In the genomic region with DNA sequence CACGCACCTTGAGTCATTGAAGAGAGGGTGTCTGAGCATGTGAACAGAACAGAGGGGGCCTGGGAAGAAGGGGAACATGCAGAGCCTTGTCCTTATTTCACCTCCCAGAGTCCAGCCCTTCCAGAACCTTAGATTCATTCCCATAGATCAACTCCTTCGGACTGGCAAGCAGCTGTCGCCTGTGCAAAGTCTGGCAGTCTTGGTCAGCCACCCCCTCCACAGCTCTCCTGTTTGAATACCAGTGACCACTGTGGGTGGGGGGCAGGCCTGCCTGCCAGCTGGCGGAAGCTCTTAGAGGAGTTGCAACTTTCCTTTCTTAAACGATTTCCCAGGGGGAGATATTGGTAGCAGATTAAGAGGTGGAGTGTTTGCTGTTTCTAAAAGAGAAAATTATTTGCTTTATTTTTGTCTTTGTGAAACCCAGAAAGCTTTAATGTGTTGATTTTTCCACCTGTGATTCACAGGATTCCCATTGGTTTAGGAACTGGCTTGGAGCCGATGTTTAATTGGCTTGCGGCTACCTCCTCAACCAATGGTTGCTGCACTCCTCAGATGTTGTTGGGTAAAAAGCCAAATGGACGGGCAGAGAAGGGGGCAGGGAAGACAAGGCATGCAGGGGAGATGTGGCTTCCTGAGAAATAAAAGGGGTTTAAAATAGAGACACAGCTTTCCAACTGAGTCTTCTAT, we compare ENCODE assay signal across 10 cellular contexts.
DNase-seq lines count a peak whose midpoint lies in the region; TF ChIP-seq lines count a peak whose summit lies in the region.
"Had no signal": no experiment of that assay in that cellular context is flagged by ENCODE, and none has a peak within 500 bp of the region (broad histone marks: within the 10 kb centered on the region; RNA-seq: fewer than 3 reads in every experiment).

No MANE protein-coding gene starts in this region.

- no peaks in the 10 kb centered on the region for H3K36me3 ChIP-seq in adrenal gland (replicated peaks in 1 of 2)

- H3K4me3 ChIP-seq in adrenal gland: no peak overlapping the region

- no peak overlapping the region for H3K4me3 Mint-ChIP-seq in activated CD4-positive, alpha-beta T cell treated with anti-CD3 and anti-CD28 coated beads, Interleukin-2, amount 10 ng/mL, durations not matched to agents 24 days and 14 days
- H3K4me3 Mint-ChIP-seq in activated naive CD8-positive, alpha-beta T cell treated with anti-CD3 and anti-CD28 coated beads for 36 hours: no peak overlapping the region
- H3K4me3 Mint-ChIP-seq in activated T-cell treated with anti-CD3 and anti-CD28 coated beads, Interleukin-2, amount 50 U/mL, for 24 hours: no peak overlapping the region
- H3K4me3 Mint-ChIP-seq: dendritic cell treated with granulocyte-macrophage colony-stimulating factor and Interleukin-4, amounts not matched to agents 40 ng/mL and 50 ng/mL, for 4 days had no signal

- no peaks in the 10 kb centered on the region for H3K9me3 Mint-ChIP-seq in activated CD4-positive, alpha-beta T cell treated with anti-CD3 and anti-CD28 coated beads, Interleukin-2, amount 10 ng/mL, durations not matched to agents 24 days and 14 days
- no peaks in the 10 kb centered on the region for H3K9me3 Mint-ChIP-seq in activated naive CD8-positive, alpha-beta T cell treated with anti-CD3 and anti-CD28 coated beads for 36 hours
- H3K9me3 Mint-ChIP-seq in activated T-cell treated with anti-CD3 and anti-CD28 coated beads, Interleukin-2, amount 50 U/mL, for 24 hours: no peaks in the 10 kb centered on the region
- H3K9me3 Mint-ChIP-seq: dendritic cell treated with granulocyte-macrophage colony-stimulating factor and Interleukin-4, amounts not matched to agents 40 ng/mL and 50 ng/mL, for 4 days had no signal

- no peak overlapping the region for H3K27ac ChIP-seq in adrenal gland
- H3K27ac ChIP-seq: VCaP had no signal

- TF ChIP-seq CTCF in adrenal gland (IDR thresholded peaks at IDR 0.05): no peak

- no peaks in the 10 kb centered on the region for H3K4me1 ChIP-seq in adrenal gland (replicated peaks in 1 of 2)

- no peaks in the 10 kb centered on the region for H3K4me1 Mint-ChIP-seq in activated CD4-positive, alpha-beta T cell treated with anti-CD3 and anti-CD28 coated beads, Interleukin-2, amount 10 ng/mL, durations not matched to agents 24 days and 14 days
- no peaks in the 10 kb centered on the region for H3K4me1 Mint-ChIP-seq in activated naive CD8-positive, alpha-beta T cell treated with anti-CD3 and anti-CD28 coated beads for 36 hours
- no peaks in the 10 kb centered on the region for H3K4me1 Mint-ChIP-seq in activated T-cell treated with anti-CD3 and anti-CD28 coated beads, Interleukin-2, amount 50 U/mL, for 24 hours (ENCODE audit: low read depth)

- H3K9me3 ChIP-seq in adrenal gland (replicated peaks in 1 of 3): no peaks in the 10 kb centered on the region

- 53 to 60% (median 57%) methylated on average over 3 to 8 of the region's 8 CpGs for WGBS in adrenal gland, 4 donors

- intact Hi-C loops in adrenal gland (cut with DNase I): no loop called here
- intact Hi-C loops in activated CD4-positive, alpha-beta T cell treated with anti-CD3 and anti-CD28 coated beads, Interleukin-2, amount 10 ng/mL, durations not matched to agents 24 days and 14 days (cut with micrococcal nuclease): no loop called here

- H3K36me3 Mint-ChIP-seq in activated CD4-positive, alpha-beta T cell treated with anti-CD3 and anti-CD28 coated beads, Interleukin-2, amount 10 ng/mL, durations not matched to agents 24 days and 14 days (ENCODE audit: low read depth): no peaks in the 10 kb centered on the region
- no peaks in the 10 kb centered on the region for H3K36me3 Mint-ChIP-seq in activated naive CD8-positive, alpha-beta T cell treated with anti-CD3 and anti-CD28 coated beads for 36 hours
- no peaks in the 10 kb centered on the region for H3K36me3 Mint-ChIP-seq in activated T-cell treated with anti-CD3 and anti-CD28 coated beads, Interleukin-2, amount 50 U/mL, for 24 hours (ENCODE audit: low read depth)

- TF ChIP-seq EP300 in Ishikawa (IDR thresholded peaks at IDR 0.05; ENCODE audit: borderline replicate concordance): no peak

- no peak for TF ChIP-seq POLR2A in adrenal gland (IDR thresholded peaks at IDR 0.05)

- peaks cover 7% of the 10 kb centered on the region for H3K27me3 Mint-ChIP-seq in activated CD4-positive, alpha-beta T cell treated with anti-CD3 and anti-CD28 coated beads, Interleukin-2, amount 10 ng/mL, durations not matched to agents 24 days and 14 days
- H3K27me3 Mint-ChIP-seq in activated naive CD8-positive, alpha-beta T cell treated with anti-CD3 and anti-CD28 coated beads for 36 hours: peaks cover 4% of the 10 kb centered on the region
- peaks cover 66% of the 10 kb centered on the region for H3K27me3 Mint-ChIP-seq in activated T-cell treated with anti-CD3 and anti-CD28 coated beads, Interleukin-2, amount 50 U/mL, for 24 hours

- H3K27ac Mint-ChIP-seq in activated CD4-positive, alpha-beta T cell treated with anti-CD3 and anti-CD28 coated beads, Interleukin-2, amount 10 ng/mL, durations not matched to agents 24 days and 14 days: no peak overlapping the region
- no peak overlapping the region for H3K27ac Mint-ChIP-seq in activated naive CD8-positive, alpha-beta T cell treated with anti-CD3 and anti-CD28 coated beads for 36 hours
- H3K27ac Mint-ChIP-seq in activated T-cell treated with anti-CD3 and anti-CD28 coated beads, Interleukin-2, amount 50 U/mL, for 24 hours: no peak overlapping the region
- H3K27ac Mint-ChIP-seq: dendritic cell treated with granulocyte-macrophage colony-stimulating factor and Interleukin-4, amounts not matched to agents 40 ng/mL and 50 ng/mL, for 4 days had no signal

- H3K27me3 ChIP-seq in adrenal gland: peaks cover 23% of the 10 kb centered on the region

- no peak for TF ChIP-seq RAD21 in Ishikawa (IDR thresholded peaks at IDR 0.05; ENCODE audit: low read depth)

- peak; percentile 42 for DNase-seq in DMS 273 treated with DMSO at 0.1 percent for 48 hours (lab: John Stamatoyannopoulos, UW)
- peak in 6 of 7 donors; percentile 28 to 62 (median 42) for DNase-seq in adrenal gland
- DNase-seq in lung microvascular endothelial cell (ENCODE audit: low read depth in 2 of 2): peak; percentile 55 to 59
- DNase-seq in activated CD4-positive, alpha-beta T cell treated with anti-CD3 and anti-CD28 coated beads, Interleukin-2, amount 10 ng/mL, durations not matched to agents 24 days and 14 days: no peak
- DNase-seq in activated naive CD8-positive, alpha-beta T cell treated with anti-CD3 and anti-CD28 coated beads for 36 hours: no peak
- DNase-seq in retina: no peak
- no peak for DNase-seq in activated T-cell treated with anti-CD3 and anti-CD28 coated beads, Interleukin-2, amount 50 U/mL, for 24 hours

TF ChIP-seq in Ishikawa, 13 proteins besides CTCF, POLR2A, EP300 and RAD21:
- TF ChIP-seq TCF12 (IDR thresholded peaks at IDR 0.05; ENCODE audit: low read depth) (no peak), CREB1 (IDR thresholded peaks at IDR 0.05; ENCODE audit: low read depth) (0 out of 2 replicates have a peak, but pooled peaks have one; percentile 15)

Comparison
In these comparisons a context has a peak if more than half of its experiments do, and no peak if none do; other contexts are left out.
1. DNase-seq: peak in DMS 273 treated with DMSO at 0.1 percent for 48 hours (single experiment), adrenal gland (6 of 7) and lung microvascular endothelial cell (2 of 2); none in activated CD4-positive, alpha-beta T cell treated with anti-CD3 and anti-CD28 coated beads, Interleukin-2, amount 10 ng/mL, durations not matched to agents 24 days and 14 days (single experiment), activated naive CD8-positive, alpha-beta T cell treated with anti-CD3 and anti-CD28 coated beads for 36 hours (single experiment), retina (single experiment) and activated T-cell treated with anti-CD3 and anti-CD28 coated beads, Interleukin-2, amount 50 U/mL, for 24 hours (single experiment).